In the genomic region with DNA sequence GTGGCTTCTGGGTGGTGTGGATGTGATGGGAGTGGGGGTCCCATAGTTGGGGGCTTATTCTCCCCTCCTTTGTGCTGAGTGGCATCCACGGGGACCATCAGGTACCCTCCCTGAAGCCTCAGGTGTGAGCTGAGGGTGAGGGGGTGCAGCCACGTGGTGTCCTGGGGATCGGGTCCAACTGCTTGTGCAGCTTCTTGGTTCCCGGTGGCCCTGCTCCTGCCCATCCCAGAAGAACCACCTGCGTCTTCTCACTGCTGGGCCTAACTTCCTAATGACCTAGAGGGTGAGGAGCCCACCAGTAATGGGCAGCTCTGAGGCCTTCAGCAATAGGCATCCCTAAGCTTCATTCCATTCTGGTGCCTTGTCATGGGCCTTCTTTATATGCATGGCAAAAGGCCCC, we compare ENCODE assay signal across 9 cellular contexts. TPM values are rescaled to one million over a fixed set of nuclear protein-coding genes. Genes with fewer than 3 reads are reported as not detected.
DNase-seq lines count a peak whose midpoint lies in the region; ATAC-seq, FAIRE-seq and TF ChIP-seq lines count a peak whose summit lies in the region.
"Not testable (repeated sequence)": the region's sequence is repeated elsewhere in the genome, so short reads cannot be mapped to it uniquely, and the experiment has no call there.
"Had no signal": no experiment of that assay in that cellular context is flagged by ENCODE, and none has a peak within 500 bp of the region (broad histone marks: within the 10 kb centered on the region; RNA-seq: fewer than 3 reads in every experiment).

No MANE protein-coding gene starts in this region.

- not testable (repeated sequence) for H3K9me3 ChIP-seq in CD4-positive, alpha-beta T cell (ENCODE audit: control insufficient read depth, low read length); Karpas-422 (ENCODE audit: low read length)

- peaks cover 31% of the 10 kb centered on the region for H3K4me1 Mint-ChIP-seq in CD4-positive, alpha-beta T cell (ENCODE audit: low read depth)
- peaks cover 39% of the 10 kb centered on the region for H3K4me1 Mint-ChIP-seq in activated CD4-positive, alpha-beta memory T cell treated with anti-CD3 and anti-CD28 coated beads, Interleukin-2, amount 10 ng/mL, durations not matched to agents 7 days and 5 days
- peaks cover 20% of the 10 kb centered on the region for H3K4me1 Mint-ChIP-seq in activated T-helper 2 cell treated with anti-CD3 and anti-CD28 coated beads, Interferon-gamma antibody, Interleukin-2, Interleukin-4, amounts not matched to agents 10 μg/mL and 5 μg/mL and 100 μg/mL, durations not matched to agents 14 hours and 24 hours and 36 hours (ENCODE audit: low read depth)
- H3K4me1 Mint-ChIP-seq in neural crest cell, result peaks cover 11% of the 10 kb centered on the region

- not testable (repeated sequence) for H3K9me3 Mint-ChIP-seq in CD4-positive, alpha-beta T cell; activated CD4-positive, alpha-beta memory T cell treated with anti-CD3 and anti-CD28 coated beads, Interleukin-2, amount 10 ng/mL, durations not matched to agents 7 days and 5 days; activated T-helper 2 cell treated with anti-CD3 and anti-CD28 coated beads, Interferon-gamma antibody, Interleukin-2, Interleukin-4, amounts not matched to agents 10 μg/mL and 5 μg/mL and 100 μg/mL, durations not matched to agents 14 hours and 24 hours and 36 hours; neural crest cell

- H4K20me1 ChIP-seq in Karpas-422 (ENCODE audit: insufficient read depth, low read depth, low read length), result not testable (repeated sequence)

- peaks cover 33% of the 10 kb centered on the region for H3K27me3 ChIP-seq in CD4-positive, alpha-beta T cell (ENCODE audit: control insufficient read depth, insufficient read depth, low read length)
- not testable (repeated sequence) for H3K27me3 ChIP-seq in Karpas-422 (ENCODE audit: low read length); bronchial epithelial cell (ENCODE audit: control insufficient read depth, insufficient read depth, low read length)

- CTCF ChIA-PET in CD4-positive, alpha-beta T cell (lab: Charles Lee); activated CD4-positive, alpha-beta memory T cell treated with anti-CD3 and anti-CD28 coated beads, Interleukin-2, amount 10 ng/mL, durations not matched to agents 7 days and 5 days (lab: Charles Lee): not testable (repeated sequence)

- H3K79me2 ChIP-seq in Karpas-422 (ENCODE audit: low read length), result not testable (repeated sequence)

- H3K4me3 ChIP-seq in Karpas-422 (ENCODE audit: low read length); bronchial epithelial cell (ENCODE audit: low read depth, low read length): not testable (repeated sequence)

- intact Hi-C loops in CD4-positive, alpha-beta T cell (cut with DNase I, micrococcal nuclease); activated T-helper 2 cell treated with anti-CD3 and anti-CD28 coated beads, Interferon-gamma antibody, Interleukin-2, Interleukin-4, amounts not matched to agents 10 μg/mL and 5 μg/mL and 100 μg/mL, durations not matched to agents 14 hours and 24 hours and 36 hours (cut with micrococcal nuclease): not testable (repeated sequence)

- H3K27ac ChIP-seq in CD4-positive, alpha-beta T cell (ENCODE audit: low read depth, low read length); Karpas-422 (ENCODE audit: low read length): not testable (repeated sequence)

- H3K4me1 ChIP-seq in Karpas-422 (ENCODE audit: low read length), result peaks cover 11% of the 10 kb centered on the region

- H3K4me2 ChIP-seq in Karpas-422 (ENCODE audit: low read depth, low read length, poor library complexity, severe bottlenecking), result not testable (repeated sequence)

- not testable (repeated sequence) for ATAC-seq in CD4-positive, alpha-beta T cell (ENCODE audit: poor library complexity)

- H3K9me2 ChIP-seq in Karpas-422 (replicated peaks; ENCODE audit: insufficient read depth, low read length), result not testable (repeated sequence)

- not testable (repeated sequence) for H2AFZ ChIP-seq in Karpas-422 (ENCODE audit: low read length)

- H3K4me3 Mint-ChIP-seq in CD4-positive, alpha-beta T cell, result peak overlapping the region; percentile 84
- H3K4me3 Mint-ChIP-seq in activated CD4-positive, alpha-beta memory T cell treated with anti-CD3 and anti-CD28 coated beads, Interleukin-2, amount 10 ng/mL, durations not matched to agents 7 days and 5 days, result peak overlapping the region; percentile 39
- peak overlapping the region; percentile 26 for H3K4me3 Mint-ChIP-seq in activated T-helper 2 cell treated with anti-CD3 and anti-CD28 coated beads, Interferon-gamma antibody, Interleukin-2, Interleukin-4, amounts not matched to agents 10 μg/mL and 5 μg/mL and 100 μg/mL, durations not matched to agents 14 hours and 24 hours and 36 hours (ENCODE audit: low read depth)
- H3K4me3 Mint-ChIP-seq in neural crest cell, result peak overlapping the region; percentile 85

- peak; percentile 83 for FAIRE-seq in bronchial epithelial cell (lab: Jason Lieb, UNC)

- not testable (repeated sequence) for H3K9ac ChIP-seq in Karpas-422 (ENCODE audit: low read length)

- not testable (repeated sequence) for TF ChIP-seq CTCF in CD4-positive, alpha-beta T cell (IDR thresholded peaks at IDR 0.05); bronchial epithelial cell (IDR thresholded peaks at IDR 0.05; ENCODE audit: insufficient read depth, low read length, severe bottlenecking); neural crest cell (conservative IDR thresholded peaks at IDR 0.05)

- peak overlapping the region; percentile 21 for H3K27ac Mint-ChIP-seq in CD4-positive, alpha-beta T cell
- not testable (repeated sequence) for H3K27ac Mint-ChIP-seq in activated CD4-positive, alpha-beta memory T cell treated with anti-CD3 and anti-CD28 coated beads, Interleukin-2, amount 10 ng/mL, durations not matched to agents 7 days and 5 days; activated T-helper 2 cell treated with anti-CD3 and anti-CD28 coated beads, Interferon-gamma antibody, Interleukin-2, Interleukin-4, amounts not matched to agents 10 μg/mL and 5 μg/mL and 100 μg/mL, durations not matched to agents 14 hours and 24 hours and 36 hours; neural crest cell (ENCODE audit: unreplicated experiment)

- not testable (repeated sequence) for H3K36me3 Mint-ChIP-seq in CD4-positive, alpha-beta T cell (ENCODE audit: low read depth); activated CD4-positive, alpha-beta memory T cell treated with anti-CD3 and anti-CD28 coated beads, Interleukin-2, amount 10 ng/mL, durations not matched to agents 7 days and 5 days (ENCODE audit: low read depth); activated T-helper 2 cell treated with anti-CD3 and anti-CD28 coated beads, Interferon-gamma antibody, Interleukin-2, Interleukin-4, amounts not matched to agents 10 μg/mL and 5 μg/mL and 100 μg/mL, durations not matched to agents 14 hours and 24 hours and 36 hours (ENCODE audit: low read depth); neural crest cell (ENCODE audit: low read depth)

- DNase-seq in CD4-positive, alpha-beta T cell; activated CD4-positive, alpha-beta memory T cell treated with anti-CD3 and anti-CD28 coated beads, Interleukin-2, amount 10 ng/mL, durations not matched to agents 7 days and 5 days; activated T-helper 2 cell treated with anti-CD3 and anti-CD28 coated beads, Interferon-gamma antibody, Interleukin-2, Interleukin-4, amounts not matched to agents 10 μg/mL and 5 μg/mL and 100 μg/mL, durations not matched to agents 14 hours and 24 hours and 36 hours (ENCODE audit: low spot score); bronchial epithelial cell (ENCODE audit: low read depth); neural crest cell (ENCODE audit: low read depth, low spot score): not testable (repeated sequence)
- peak; percentile 19 for DNase-seq in Karpas-422
- DNase-seq in islet precursor cell, result peak; percentile 25

- POLR2A ChIA-PET in CD4-positive, alpha-beta T cell (lab: Charles Lee); activated CD4-positive, alpha-beta memory T cell treated with anti-CD3 and anti-CD28 coated beads, Interleukin-2, amount 10 ng/mL, durations not matched to agents 7 days and 5 days (lab: Charles Lee): not testable (repeated sequence)

- not testable (repeated sequence) for H3K36me3 ChIP-seq in Karpas-422 (ENCODE audit: insufficient read depth, low read length); bronchial epithelial cell (ENCODE audit: control insufficient read depth, insufficient read depth, low read length)

- H3K27me3 Mint-ChIP-seq in CD4-positive, alpha-beta T cell, result peaks cover 56% of the 10 kb centered on the region
- peaks cover 67% of the 10 kb centered on the region for H3K27me3 Mint-ChIP-seq in activated CD4-positive, alpha-beta memory T cell treated with anti-CD3 and anti-CD28 coated beads, Interleukin-2, amount 10 ng/mL, durations not matched to agents 7 days and 5 days
- H3K27me3 Mint-ChIP-seq in activated T-helper 2 cell treated with anti-CD3 and anti-CD28 coated beads, Interferon-gamma antibody, Interleukin-2, Interleukin-4, amounts not matched to agents 10 μg/mL and 5 μg/mL and 100 μg/mL, durations not matched to agents 14 hours and 24 hours and 36 hours (ENCODE audit: low read depth), result peaks cover 65% of the 10 kb centered on the region
- H3K27me3 Mint-ChIP-seq in neural crest cell (ENCODE audit: low read depth), result peaks cover 80% of the 10 kb centered on the region

RNA-seq across cellular contexts. Expression of a gene that starts 1.5 kb away (rescaled TPM):
- 1 to 10 TPM; 1.8 to 1.9 TPM for total RNA-seq in CD4-positive, alpha-beta T cell
- 0.56 and 0.76 TPM in 2 replicates for total RNA-seq in Karpas-422 (2014; rRNA removed; shearing (Covaris generic); ENCODE audit: low replicate concordance)
- 1 to 10 TPM; 1.5 to 1.8 TPM for total RNA-seq in activated CD4-positive, alpha-beta memory T cell treated with anti-CD3 and anti-CD28 coated beads, Interleukin-2, amount 10 ng/mL, durations not matched to agents 7 days and 5 days
- 0.14 and 0.18 TPM in 2 replicates for total RNA-seq in activated T-helper 2 cell treated with anti-CD3 and anti-CD28 coated beads, Interferon-gamma antibody, Interleukin-2, Interleukin-4, amounts not matched to agents 10 μg/mL and 5 μg/mL and 100 μg/mL, durations not matched to agents 14 hours and 24 hours and 36 hours
- total RNA-seq in bronchial epithelial cell, result 2.4 and 12.2 TPM in 2 replicates
- total RNA-seq in neural crest cell, result 0.23 and 0.30 TPM in 2 replicates
- total RNA-seq: GM23338 had no signal

RNA-seq across cellular contexts. Expression of a gene that starts 20.4 kb away (rescaled TPM):
- total RNA-seq in CD4-positive, alpha-beta T cell, result not detected
- not detected in 2 replicates for total RNA-seq in Karpas-422 (2014; rRNA removed; shearing (Covaris generic); ENCODE audit: low replicate concordance)
- total RNA-seq in activated CD4-positive, alpha-beta memory T cell treated with anti-CD3 and anti-CD28 coated beads, Interleukin-2, amount 10 ng/mL, durations not matched to agents 7 days and 5 days, result not detected
- total RNA-seq in activated T-helper 2 cell treated with anti-CD3 and anti-CD28 coated beads, Interferon-gamma antibody, Interleukin-2, Interleukin-4, amounts not matched to agents 10 μg/mL and 5 μg/mL and 100 μg/mL, durations not matched to agents 14 hours and 24 hours and 36 hours, result not detected in 2 replicates
- 26.6 and 45.0 TPM in 2 replicates for total RNA-seq in bronchial epithelial cell
- not detected in 2 replicates for total RNA-seq in neural crest cell
- total RNA-seq: GM23338 had no signal

RNA-seq across cellular contexts. Expression of a gene that starts 20.4 kb away (rescaled TPM):
- total RNA-seq in CD4-positive, alpha-beta T cell, result under 1 TPM; 0.08 to 0.14 TPM
- total RNA-seq in Karpas-422 (2014; rRNA removed; shearing (Covaris generic); ENCODE audit: low replicate concordance), result 1.0 and 5.1 TPM in 2 replicates
- total RNA-seq in activated CD4-positive, alpha-beta memory T cell treated with anti-CD3 and anti-CD28 coated beads, Interleukin-2, amount 10 ng/mL, durations not matched to agents 7 days and 5 days, result 1 to 10 TPM; 2.1 to 2.3 TPM
- 0.41 and 0.48 TPM in 2 replicates for total RNA-seq in activated T-helper 2 cell treated with anti-CD3 and anti-CD28 coated beads, Interferon-gamma antibody, Interleukin-2, Interleukin-4, amounts not matched to agents 10 μg/mL and 5 μg/mL and 100 μg/mL, durations not matched to agents 14 hours and 24 hours and 36 hours
- total RNA-seq in bronchial epithelial cell (1.1 and 4.1 TPM in 2 replicates), neural crest cell (2.3 and 2.5 TPM in 2 replicates)
- total RNA-seq: HT1080 had no signal

RNA-seq across cellular contexts. Expression of a gene that starts 45.4 kb away (rescaled TPM):
- total RNA-seq in CD4-positive, alpha-beta T cell, result not detected
- not detected in 2 replicates for total RNA-seq in Karpas-422 (2014; rRNA removed; shearing (Covaris generic); ENCODE audit: low replicate concordance)
- total RNA-seq in activated CD4-positive, alpha-beta memory T cell treated with anti-CD3 and anti-CD28 coated beads, Interleukin-2, amount 10 ng/mL, durations not matched to agents 7 days and 5 days, result not detected
- not detected in 2 replicates for total RNA-seq in activated T-helper 2 cell treated with anti-CD3 and anti-CD28 coated beads, Interferon-gamma antibody, Interleukin-2, Interleukin-4, amounts not matched to agents 10 μg/mL and 5 μg/mL and 100 μg/mL, durations not matched to agents 14 hours and 24 hours and 36 hours
- 19.0 and 35.1 TPM in 2 replicates for total RNA-seq in bronchial epithelial cell
- not detected in 2 replicates for total RNA-seq in neural crest cell
- total RNA-seq: GM23338 had no signal

Comparison
In these comparisons a context has a peak if more than half of its experiments do, and no peak if none do; other contexts are left out.
1. H3K4me3 Mint-ChIP-seq: peak in every context shown above with its lines; median percentile 85 in neural crest cell; 84 in CD4-positive, alpha-beta T cell; 39 in activated CD4-positive, alpha-beta memory T cell treated with anti-CD3 and anti-CD28 coated beads, Interleukin-2, amount 10 ng/mL, durations not matched to agents 7 days and 5 days; 26 in activated T-helper 2 cell treated with anti-CD3 and anti-CD28 coated beads, Interferon-gamma antibody, Interleukin-2, Interleukin-4, amounts not matched to agents 10 μg/mL and 5 μg/mL and 100 μg/mL, durations not matched to agents 14 hours and 24 hours and 36 hours.
2. RNA of a gene that starts 20.4 kb away (total RNA-seq): 26.6 to 45.0 TPM in bronchial epithelial cell; not detected in CD4-positive, alpha-beta T cell, not detected in Karpas-422, not detected in activated CD4-positive, alpha-beta memory T cell treated with anti-CD3 and anti-CD28 coated beads, Interleukin-2, amount 10 ng/mL, durations not matched to agents 7 days and 5 days, not detected in activated T-helper 2 cell treated with anti-CD3 and anti-CD28 coated beads, Interferon-gamma antibody, Interleukin-2, Interleukin-4, amounts not matched to agents 10 μg/mL and 5 μg/mL and 100 μg/mL, durations not matched to agents 14 hours and 24 hours and 36 hours and not detected in neural crest cell; every median in the first group is over 10 times any median in the second.